8 cellular contexts compared by ENCODE assay signal in the genomic region with DNA sequence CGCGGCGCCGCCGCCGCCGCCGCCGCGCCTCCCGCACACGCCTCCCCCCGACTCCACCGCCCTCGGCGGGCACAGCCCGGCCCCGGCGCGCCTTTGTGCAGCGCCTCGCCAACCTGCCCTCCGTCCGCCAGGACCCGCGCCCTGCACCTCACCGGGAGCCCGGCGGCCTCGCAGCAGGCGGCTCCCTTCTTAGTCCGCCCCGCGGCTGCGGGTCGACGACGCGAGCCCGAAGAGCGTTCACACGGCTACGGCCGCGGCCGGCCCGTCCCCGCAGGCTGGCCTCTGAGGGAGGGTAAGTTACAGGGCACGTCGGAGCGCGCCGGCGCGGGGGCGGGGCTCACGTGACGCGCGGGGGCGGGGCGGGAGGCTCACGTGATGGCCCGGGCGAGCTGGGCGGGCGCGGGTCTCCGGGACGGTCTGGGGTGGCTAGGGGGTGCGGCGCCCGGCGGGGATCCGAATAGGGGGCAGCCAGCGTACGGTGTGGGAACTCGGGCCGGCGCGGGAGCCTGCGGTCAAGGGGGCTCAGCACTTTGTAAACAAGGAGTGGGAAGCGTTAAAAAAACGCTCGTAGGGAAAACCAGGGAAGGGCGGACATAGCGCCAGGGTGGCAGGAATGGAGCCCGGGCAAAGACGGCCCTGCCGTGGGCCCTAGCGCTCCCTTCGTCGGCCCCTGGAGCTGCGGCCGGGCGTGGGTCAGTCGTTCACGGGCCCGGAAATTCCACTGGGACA. TPM values are rescaled to one million over a fixed set of nuclear protein-coding genes. Genes with fewer than 3 reads are reported as not detected.
DNase-seq lines count a peak whose midpoint lies in the region; ATAC-seq, FAIRE-seq and TF ChIP-seq lines count a peak whose summit lies in the region.

A gene with protein sequence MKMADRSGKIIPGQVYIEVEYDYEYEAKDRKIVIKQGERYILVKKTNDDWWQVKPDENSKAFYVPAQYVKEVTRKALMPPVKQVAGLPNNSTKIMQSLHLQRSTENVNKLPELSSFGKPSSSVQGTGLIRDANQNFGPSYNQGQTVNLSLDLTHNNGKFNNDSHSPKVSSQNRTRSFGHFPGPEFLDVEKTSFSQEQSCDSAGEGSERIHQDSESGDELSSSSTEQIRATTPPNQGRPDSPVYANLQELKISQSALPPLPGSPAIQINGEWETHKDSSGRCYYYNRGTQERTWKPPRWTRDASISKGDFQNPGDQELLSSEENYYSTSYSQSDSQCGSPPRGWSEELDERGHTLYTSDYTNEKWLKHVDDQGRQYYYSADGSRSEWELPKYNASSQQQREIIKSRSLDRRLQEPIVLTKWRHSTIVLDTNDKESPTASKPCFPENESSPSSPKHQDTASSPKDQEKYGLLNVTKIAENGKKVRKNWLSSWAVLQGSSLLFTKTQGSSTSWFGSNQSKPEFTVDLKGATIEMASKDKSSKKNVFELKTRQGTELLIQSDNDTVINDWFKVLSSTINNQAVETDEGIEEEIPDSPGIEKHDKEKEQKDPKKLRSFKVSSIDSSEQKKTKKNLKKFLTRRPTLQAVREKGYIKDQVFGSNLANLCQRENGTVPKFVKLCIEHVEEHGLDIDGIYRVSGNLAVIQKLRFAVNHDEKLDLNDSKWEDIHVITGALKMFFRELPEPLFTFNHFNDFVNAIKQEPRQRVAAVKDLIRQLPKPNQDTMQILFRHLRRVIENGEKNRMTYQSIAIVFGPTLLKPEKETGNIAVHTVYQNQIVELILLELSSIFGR (minus strand): TSS at position 301 of the 729 bp plus-strand sequence. CDS start 19,976 bp downstream, outside the sequence.

- H3K4me3 ChIP-seq in Karpas-422 (ENCODE audit: low read length) (peak within 1 kb of the TSS; percentile 71), pancreas (peak within 1 kb of the TSS; percentile 72 to 90 (median 81)), thoracic aorta (peak within 1 kb of the TSS; percentile 86)

- H2AFZ ChIP-seq in Karpas-422 (ENCODE audit: low read length) = peak within 1 kb of the TSS; percentile 100

- H3K9me3 ChIP-seq in ES-I3 (ENCODE audit: control insufficient read depth, insufficient read depth, low read length) (no peaks in the 10 kb centered on the region), Karpas-422 (ENCODE audit: low read length) (no peaks in the 10 kb centered on the region), pancreas (no peaks in the 10 kb centered on the region), thoracic aorta (no peaks in the 10 kb centered on the region)

- FAIRE-seq in pancreas (lab: Jason Lieb, UNC) = no peak

- H3K9me2 ChIP-seq in Karpas-422 (replicated peaks; ENCODE audit: insufficient read depth, low read length) = no peaks in the 10 kb centered on the region

- DNase-seq in Karpas-422 (peak; percentile 93), Right ventricle myocardium inferior (ENCODE audit: missing footprints) (peak; percentile 97), pancreas (peak; percentile 88 to 98 (median 92)), thoracic aorta (ENCODE audit: low spot score) (peak; percentile 64)
- DNase-seq in activated naive CD8-positive, alpha-beta T cell treated with anti-CD3 and anti-CD28 coated beads, Interleukin-2, amount 50 U/mL, for 16 hours (ENCODE audit: low read depth, low spot score) = peak; percentile 56

- intact Hi-C loops in Right ventricle myocardium inferior (cut with DNase I) (loop anchor here (5.0 kb wide), 3 partner anchors 66 to 129 kb away; partner anchors contain the start of gene KIF5B), pancreas (cut with DNase I) (loop anchor here in 1 of 3 donors (10.0 kb wide), 1 partner anchor 54 kb away; no protein-coding TSS in a partner anchor)

- 0 out of 2 replicates have a peak, but pooled peaks cover 3% of the 10 kb centered on the region for H3K27me3 ChIP-seq in Karpas-422 (ENCODE audit: low read length)
- no peaks in the 10 kb centered on the region for H3K27me3 ChIP-seq in pancreas
- H3K27me3 ChIP-seq in thoracic aorta (replicated peaks; ENCODE audit: insufficient read depth) = no peaks in the 10 kb centered on the region

- 0 to 1% methylated on average over 85 to 99 of the region's 99 CpGs for WGBS in pancreas, 2 donors

- peaks cover 27% of the 10 kb centered on the region for H4K20me1 ChIP-seq in Karpas-422 (ENCODE audit: insufficient read depth, low read depth, low read length)

- TF ChIP-seq CTCF in pancreas (IDR thresholded peaks at IDR 0.05) (no peak), thoracic aorta (IDR thresholded peaks at IDR 0.05) (no peak)

- H3K9ac ChIP-seq in ES-I3 (ENCODE audit: low read depth, low read length) (peak within 1 kb of the TSS; percentile 94), Karpas-422 (ENCODE audit: low read length) (peak within 1 kb of the TSS; percentile 87)

- peak; percentile 71 for ATAC-seq in GM21786 (IDR thresholded peaks at IDR 0.05; ENCODE audit: unreplicated experiment)
- peak; percentile 88 for ATAC-seq in SK-N-SH treated with all-trans-retinoic acid at 6 μM for 48 hours
- ATAC-seq in Right ventricle myocardium inferior = peak; percentile 98
- peak; percentile 85 to 93 (median 92) for ATAC-seq in pancreas
- peak; percentile 80 for ATAC-seq in thoracic aorta (ENCODE audit: insufficient number of reproducible peaks, low FRiP score, low read depth)

- peak within 1 kb of the TSS; percentile 89 for H3K4me2 ChIP-seq in Karpas-422 (ENCODE audit: low read depth, low read length, poor library complexity, severe bottlenecking)

- H3K27ac ChIP-seq in Karpas-422 (ENCODE audit: low read length) (no peak within 1 kb of the TSS), pancreas (peak within 1 kb of the TSS; percentile 94 to 99 (median 97)), thoracic aorta (peak within 1 kb of the TSS; percentile 91 to 95)

- H3K36me3 ChIP-seq in ES-I3 (ENCODE audit: insufficient read depth, low read length) = no peaks in the 10 kb centered on the region
- H3K36me3 ChIP-seq in Karpas-422 (ENCODE audit: insufficient read depth, low read length) = no peaks in the 10 kb centered on the region
- H3K36me3 ChIP-seq in pancreas = no peaks in the 10 kb centered on the region
- H3K36me3 ChIP-seq in thoracic aorta = no peaks in the 10 kb centered on the region

- H3K79me2 ChIP-seq in Karpas-422 (ENCODE audit: low read length) = no peaks in the 10 kb centered on the region

- H3K4me1 ChIP-seq in ES-I3 (ENCODE audit: insufficient read depth, low read length) (peaks cover 17% of the 10 kb centered on the region), Karpas-422 (ENCODE audit: low read length) (peaks cover 40% of the 10 kb centered on the region), pancreas (peaks cover 13 to 32% (median 30%) of the 10 kb centered on the region in 3 donors), thoracic aorta (ENCODE audit: control insufficient read depth in 1 of 2, low read depth in 2 of 2) (peaks cover 20 to 25% of the 10 kb centered on the region in 2 donors)

TF ChIP-seq in SK-N-SH treated with all-trans-retinoic acid at 6 μM for 48 hours, 23 proteins besides CTCF, POLR2A, EP300 and RAD21:
- TF ChIP-seq CSDC2 (CRISPR knock-in tag; IDR thresholded peaks at IDR 0.05) (no peak), ZNF565 (CRISPR knock-in tag; conservative IDR thresholded peaks at IDR 0.05; ENCODE audit: low read depth) (no peak), GLIS3 (CRISPR knock-in tag; IDR thresholded peaks at IDR 0.05) (peak; percentile 10; the same call in 1 of the 2 replicates)
- TF ChIP-seq, protein P1, sequence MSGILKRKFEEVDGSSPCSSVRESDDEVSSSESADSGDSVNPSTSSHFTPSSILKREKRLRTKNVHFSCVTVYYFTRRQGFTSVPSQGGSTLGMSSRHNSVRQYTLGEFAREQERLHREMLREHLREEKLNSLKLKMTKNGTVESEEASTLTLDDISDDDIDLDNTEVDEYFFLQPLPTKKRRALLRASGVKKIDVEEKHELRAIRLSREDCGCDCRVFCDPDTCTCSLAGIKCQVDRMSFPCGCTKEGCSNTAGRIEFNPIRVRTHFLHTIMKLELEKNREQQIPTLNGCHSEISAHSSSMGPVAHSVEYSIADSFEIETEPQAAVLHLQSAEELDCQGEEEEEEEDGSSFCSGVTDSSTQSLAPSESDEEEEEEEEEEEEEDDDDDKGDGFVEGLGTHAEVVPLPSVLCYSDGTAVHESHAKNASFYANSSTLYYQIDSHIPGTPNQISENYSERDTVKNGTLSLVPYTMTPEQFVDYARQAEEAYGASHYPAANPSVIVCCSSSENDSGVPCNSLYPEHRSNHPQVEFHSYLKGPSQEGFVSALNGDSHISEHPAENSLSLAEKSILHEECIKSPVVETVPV (CRISPR knock-in tag; IDR thresholded peaks at IDR 0.05) = no peak

RNA-seq across cellular contexts. Expression of the gene that starts here (rescaled TPM):
- 6.3 and 15.0 TPM in 2 replicates for total RNA-seq in Karpas-422 (2014; rRNA removed; shearing (Covaris generic); ENCODE audit: low replicate concordance)
- total RNA-seq in Right ventricle myocardium inferior (21.5 TPM), pancreas (10 to 100 TPM; 16.3 to 27.0 (median 21.3) TPM), thoracic aorta (10 to 100 TPM; 26.3 to 37.2 TPM)
- 10 to 100 TPM; 24.7 to 30.1 TPM for polyA plus RNA-seq in pancreas
